13 cellular contexts compared by ENCODE assay signal in the genomic region with DNA sequence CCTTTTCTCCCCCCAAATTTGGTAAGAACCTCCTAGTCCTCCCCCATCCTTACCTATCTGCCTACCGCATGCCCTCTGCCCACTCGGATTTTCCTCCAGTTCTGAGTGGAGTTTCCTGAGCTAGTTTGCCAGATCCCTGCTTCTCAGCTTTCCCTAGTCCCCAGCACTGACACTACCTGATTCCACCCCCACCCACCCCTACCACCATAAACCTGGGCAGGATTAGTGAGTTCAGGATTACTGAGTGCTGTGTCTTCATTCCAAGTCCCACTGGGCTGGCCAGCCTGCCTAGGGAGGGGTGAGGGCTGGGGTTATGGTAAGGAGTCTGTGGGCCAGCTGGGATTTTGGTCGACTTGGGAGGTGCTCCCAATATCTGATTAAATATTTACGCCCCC. TPM values are rescaled to one million over a fixed set of nuclear protein-coding genes. Genes with fewer than 3 reads are reported as not detected.
A peak's percentile ranks its signal among the peaks of the same experiment; 100 is the strongest.
DNase-seq lines count a peak whose midpoint lies in the region; ATAC-seq lines count a peak whose summit lies in the region.
"Had no signal": no experiment of that assay in that cellular context is flagged by ENCODE, and none has a peak within 500 bp of the region (broad histone marks: within the 10 kb centered on the region; RNA-seq: fewer than 3 reads in every experiment).

No MANE protein-coding gene starts in this region.

- ATAC-seq in HG03135 (IDR thresholded peaks at IDR 0.05; ENCODE audit: unreplicated experiment): no peak
- no peak for ATAC-seq in HG02852 (IDR thresholded peaks at IDR 0.05; ENCODE audit: unreplicated experiment)
- ATAC-seq: activated CD4-positive, CD25-positive, alpha-beta regulatory T cell treated with anti-CD3 and anti-CD28 coated beads, Interleukin-2, amount 50 U/mL, for 24 hours; naive thymus-derived CD8-positive, alpha-beta T cell had no signal

- H3K36me3 ChIP-seq in SJSA1 (peaks cover 31% of the 10 kb centered on the region), rectal smooth muscle tissue (ENCODE audit: control insufficient read depth, insufficient read depth, low read length) (no peaks in the 10 kb centered on the region)

- H3K27me3 ChIP-seq in SJSA1 (replicated peaks) (no peaks in the 10 kb centered on the region), rectal smooth muscle tissue (ENCODE audit: control insufficient read depth, insufficient read depth, low read length) (peaks cover 59% of the 10 kb centered on the region)

- H3K27ac ChIP-seq in SJSA1: peak overlapping the region; percentile 66; the same call in 1 of the 2 replicates
- H3K27ac ChIP-seq in epithelial cell of prostate: peak overlapping the region; percentile 94
- no peak overlapping the region for H3K27ac ChIP-seq in rectal smooth muscle tissue (ENCODE audit: low read depth, low read length)

- H3K4me3 ChIP-seq in SJSA1 (peak overlapping the region; percentile 92), rectal smooth muscle tissue (ENCODE audit: low read length) (peak overlapping the region; percentile 14)

- peak; percentile 41 for DNase-seq in HCEC 1CT
- no peak for DNase-seq in SJSA1 (ENCODE audit: low read depth in 1 of 2, low spot score in 2 of 2)
- DNase-seq in epithelial cell of prostate (ENCODE audit: low read depth, low spot score): no peak
- DNase-seq in HUDEP-2 (lab: John Stamatoyannopoulos, UW; ENCODE audit: unreplicated experiment in 76 of 76): no peak
- DNase-seq: activated naive CD4-positive, alpha-beta T cell; effector CD8-positive, alpha-beta T cell; naive thymus-derived CD8-positive, alpha-beta T cell; NCI-H345; stimulated activated CD4-positive, alpha-beta T cell treated with anti-CD3 and anti-CD28 coated beads, Interleukin-12 subunit alpha, Interleukin-12 subunit beta, amount 100 ng/mL, for 4 hours had no signal

- no peak overlapping the region for H3K9ac ChIP-seq in rectal smooth muscle tissue (ENCODE audit: low read length)

- H3K9me3 ChIP-seq in SJSA1 (replicated peaks): no peaks in the 10 kb centered on the region

- H3K4me1 ChIP-seq in SJSA1 (replicated peaks) (peaks cover 13% of the 10 kb centered on the region), rectal smooth muscle tissue (ENCODE audit: control insufficient read depth, insufficient read depth, low read length) (peaks cover 7% of the 10 kb centered on the region)

RNA-seq across cellular contexts. Expression of a gene that starts 3.9 kb away (rescaled TPM):
- 25.0 and 28.4 TPM in 2 replicates for total RNA-seq in SJSA1 (2014; rRNA removed; shearing (Covaris generic))
- total RNA-seq: naive thymus-derived CD8-positive, alpha-beta T cell had no signal
